ENCODE assay signal across 12 cellular contexts in genomic region chr19:11361037-11361770, GRCh38. TPM values are rescaled to one million over a fixed set of nuclear protein-coding genes. Genes with fewer than 3 reads are reported as not detected.
A peak's percentile ranks its signal among the peaks of the same experiment; 100 is the strongest.
DNase-seq lines count a peak whose midpoint lies in the region; ATAC-seq and TF ChIP-seq lines count a peak whose summit lies in the region.
"Had no signal": no experiment of that assay in that cellular context is flagged by ENCODE, and none has a peak within 500 bp of the region (broad histone marks: within the 10 kb centered on the region; RNA-seq: fewer than 3 reads in every experiment).

No MANE protein-coding gene starts in this region.

- H4K20me1 ChIP-seq in neural cell (ENCODE audit: insufficient read depth), result no peaks in the 10 kb centered on the region

- TF ChIP-seq POLR2A in sigmoid colon (IDR thresholded peaks at IDR 0.05), result no peak

- H3K79me2 ChIP-seq in neural cell (replicated peaks; ENCODE audit: insufficient read depth, low read length), result peaks cover under 1% of the 10 kb centered on the region

- DNase-seq in ELF-1 (ENCODE audit: low read depth, low spot score) (peak; percentile 97), foreskin keratinocyte (no peak), NCI-H1436 (lab: John Stamatoyannopoulos, UW) (no peak), ascending aorta (ENCODE audit: low spot score in 2 of 2) (no peak), sigmoid colon (no peak)
- DNase-seq: foreskin melanocyte; naive thymus-derived CD8-positive, alpha-beta T cell; NCI-H2081; stimulated activated CD4-positive, alpha-beta T cell treated with anti-CD3 and anti-CD28 coated beads, Interleukin-4, amount 100 ng/mL, for 4 hours had no signal

- H3K4me2 ChIP-seq in neural cell (ENCODE audit: low read length), result no peak overlapping the region

- 21 to 64% methylated on average over 43 of the region's 43 CpGs for WGBS in sigmoid colon, 2 donors

- no peak overlapping the region for H3K9ac ChIP-seq in neural cell (ENCODE audit: low read length)

- H3K9me2 ChIP-seq in neural cell (ENCODE audit: insufficient read depth, low read length), result no peaks in the 10 kb centered on the region

- no peaks in the 10 kb centered on the region for H3K27me3 ChIP-seq in foreskin keratinocyte
- H3K27me3 ChIP-seq in neural cell (ENCODE audit: insufficient read depth, low read depth, low read length), result no peaks in the 10 kb centered on the region
- H3K27me3 ChIP-seq in ascending aorta, result no peaks in the 10 kb centered on the region
- no peaks in the 10 kb centered on the region for H3K27me3 ChIP-seq in sigmoid colon

- TF ChIP-seq RAD21 in Ishikawa (IDR thresholded peaks at IDR 0.05; ENCODE audit: low read depth), result no peak
- TF ChIP-seq RAD21 in neural cell (conservative IDR thresholded peaks at IDR 0.05), result no peak

- H2AFZ ChIP-seq in neural cell (ENCODE audit: low read depth, low read length), result no peak overlapping the region

- intact Hi-C loops in ascending aorta (cut with DNase I) (no loop called here), sigmoid colon (cut with DNase I) (no loop called here)

- H3K4me1 ChIP-seq in foreskin keratinocyte (no peaks in the 10 kb centered on the region), ascending aorta (peaks cover 0 to 1% of the 10 kb centered on the region in 2 donors), sigmoid colon (peaks cover 0 to 11% (median 8%) of the 10 kb centered on the region in 4 donors)

- peak overlapping the region; percentile 25 for H3K4me3 ChIP-seq in neural cell (ENCODE audit: low read length)
- no peak overlapping the region for H3K4me3 ChIP-seq in ascending aorta
- no peak overlapping the region for H3K4me3 ChIP-seq in sigmoid colon

- H3K36me3 ChIP-seq in neural cell (ENCODE audit: insufficient read depth, low read length) (peaks cover 12% of the 10 kb centered on the region), ascending aorta (peaks cover 52 to 54% of the 10 kb centered on the region in 2 donors), sigmoid colon (peaks cover 7 to 74% (median 25%) of the 10 kb centered on the region in 4 donors)

- no peak for TF ChIP-seq EP300 in Ishikawa (IDR thresholded peaks at IDR 0.05; ENCODE audit: borderline replicate concordance)
- TF ChIP-seq EP300 in neural cell (conservative IDR thresholded peaks at IDR 0.05; ENCODE audit: poor library complexity, severe bottlenecking), result no peak
- no peak for TF ChIP-seq EP300 in sigmoid colon (IDR thresholded peaks at IDR 0.05)

- H3F3A ChIP-seq in neural cell (ENCODE audit: insufficient read depth, low read length, poor library complexity, severe bottlenecking), result no peaks in the 10 kb centered on the region

- H3K9me3 ChIP-seq in neural cell (ENCODE audit: low read length), result no peaks in the 10 kb centered on the region
- H3K9me3 ChIP-seq in ascending aorta, result no peaks in the 10 kb centered on the region
- no peaks in the 10 kb centered on the region for H3K9me3 ChIP-seq in sigmoid colon

- no peak overlapping the region for H3K27ac ChIP-seq in foreskin keratinocyte
- no peak overlapping the region for H3K27ac ChIP-seq in neural cell (ENCODE audit: low read length)
- H3K27ac ChIP-seq in ascending aorta, result no peak overlapping the region
- no peak overlapping the region for H3K27ac ChIP-seq in sigmoid colon

- no peak for TF ChIP-seq CTCF in foreskin keratinocyte (conservative IDR thresholded peaks at IDR 0.05)
- no peak for TF ChIP-seq CTCF in neural cell (IDR thresholded peaks at IDR 0.05; ENCODE audit: poor library complexity, severe bottlenecking)
- TF ChIP-seq CTCF in ascending aorta (IDR thresholded peaks at IDR 0.05), result no peak
- TF ChIP-seq CTCF in sigmoid colon (IDR thresholded peaks at IDR 0.05), result no peak

- ATAC-seq in foreskin keratinocyte (peak; percentile 50), HG02763 (IDR thresholded peaks at IDR 0.05; ENCODE audit: unreplicated experiment) (no peak)
- ATAC-seq: naive thymus-derived CD8-positive, alpha-beta T cell had no signal

TF ChIP-seq in Ishikawa, 13 proteins besides CTCF, POLR2A, EP300 and RAD21 (continues in another document):
- TF ChIP-seq CEBPB (IDR thresholded peaks at IDR 0.05) (no peak), REST (IDR thresholded peaks at IDR 0.05; ENCODE audit: low read depth) (peak; percentile 82)

TF ChIP-seq in neural cell, 6 proteins besides CTCF, POLR2A, EP300 and RAD21:
- TF ChIP-seq MXI1 (conservative IDR thresholded peaks at IDR 0.05; ENCODE audit: poor library complexity, severe bottlenecking), result no peak
- no peak for TF ChIP-seq TAF1 (IDR thresholded peaks at IDR 0.05; ENCODE audit: low read depth)
- TF ChIP-seq EZH2 (IDR thresholded peaks at IDR 0.05; ENCODE audit: borderline replicate concordance, insufficient read depth, low read length, poor library complexity, severe bottlenecking), result no peak
- no peak for TF ChIP-seq POLR2AphosphoS5 (IDR thresholded peaks at IDR 0.05)
- TF ChIP-seq SMC3 (conservative IDR thresholded peaks at IDR 0.05; ENCODE audit: poor library complexity), result no peak
- no peak for TF ChIP-seq REST (IDR thresholded peaks at IDR 0.05; ENCODE audit: borderline replicate concordance)
TF ChIP-seq in neural cell: peak in this region for 0.

RNA-seq across cellular contexts. Expression of gene PLPPR2, which starts 6.0 kb away (rescaled TPM):
- total RNA-seq in foreskin keratinocyte (8.7 and 9.4 TPM in 2 replicates), ascending aorta (61.4 TPM), sigmoid colon (10 to 100 TPM; 13.9 to 43.8 (median 20.5) TPM)
- polyA plus RNA-seq in foreskin keratinocyte (10.4 and 12.2 TPM in 2 replicates), neural cell (44.1 and 47.6 TPM in 2 replicates), sigmoid colon (1 to 10 TPM; 1.4 to 8.2 (median 4.8) TPM)
- polyA minus RNA-seq in neural cell, result 56.3 and 64.0 TPM in 2 replicates

RNA-seq across cellular contexts. Expression of gene SWSAP1, which starts 13.3 kb away (rescaled TPM):
- total RNA-seq in foreskin keratinocyte (2.6 and 3.0 TPM in 2 replicates), ascending aorta (4.5 TPM), sigmoid colon (1 to 10 TPM in 2 of 4 donors, under 1 TPM in 2; 0.71 to 1.8 (median 0.96) TPM)
- polyA plus RNA-seq in foreskin keratinocyte (3.4 and 4.2 TPM in 2 replicates), neural cell (2.1 and 2.4 TPM in 2 replicates), sigmoid colon (1 to 10 TPM; 3.0 to 4.3 (median 3.9) TPM)
- 3.6 and 4.1 TPM in 2 replicates for polyA minus RNA-seq in neural cell

RNA-seq across cellular contexts. Expression of gene CCDC159, which starts 14.9 kb away (rescaled TPM):
- total RNA-seq in foreskin keratinocyte (5.4 and 6.3 TPM in 2 replicates), ascending aorta (79.0 TPM), sigmoid colon (10 to 100 TPM; 11.7 to 42.4 (median 20.2) TPM)
- polyA plus RNA-seq in foreskin keratinocyte (5.6 and 9.4 TPM in 2 replicates), neural cell (2.4 TPM in 1 of 2 replicates, not detected in the other), sigmoid colon (10 to 100 TPM; 11.6 to 29.6 (median 16.2) TPM)
- 1.7 and 5.1 TPM in 2 replicates for polyA minus RNA-seq in neural cell

RNA-seq across cellular contexts. Expression of gene TMEM205, which starts 15.1 kb away (rescaled TPM):
- total RNA-seq in foreskin keratinocyte (58.4 and 59.5 TPM in 2 replicates), ascending aorta (225 TPM), sigmoid colon (100 to 1,000 TPM; 131 to 291 (median 194) TPM)
- polyA plus RNA-seq in foreskin keratinocyte (95.1 and 98.9 TPM in 2 replicates), neural cell (113 and 136 TPM in 2 replicates), sigmoid colon (10 to 100 TPM; 11.1 to 74.9 (median 25.2) TPM)
- 29.1 and 50.2 TPM in 2 replicates for polyA minus RNA-seq in neural cell

RNA-seq across cellular contexts. Expression of gene RAB3D, which starts 21.7 kb away (rescaled TPM):
- total RNA-seq in foreskin keratinocyte (25.2 and 26.9 TPM in 2 replicates), ascending aorta (33.6 TPM), sigmoid colon (10 to 100 TPM; 16.0 to 27.7 (median 22.9) TPM)
- polyA plus RNA-seq in foreskin keratinocyte (12.4 and 12.7 TPM in 2 replicates), neural cell (16.7 and 19.3 TPM in 2 replicates), sigmoid colon (1 to 10 TPM; 6.6 to 9.7 (median 9.7) TPM)
- 38.0 and 38.3 TPM in 2 replicates for polyA minus RNA-seq in neural cell
